Comparison of ENCODE assay signal across 9 cellular contexts in the genomic region with DNA sequence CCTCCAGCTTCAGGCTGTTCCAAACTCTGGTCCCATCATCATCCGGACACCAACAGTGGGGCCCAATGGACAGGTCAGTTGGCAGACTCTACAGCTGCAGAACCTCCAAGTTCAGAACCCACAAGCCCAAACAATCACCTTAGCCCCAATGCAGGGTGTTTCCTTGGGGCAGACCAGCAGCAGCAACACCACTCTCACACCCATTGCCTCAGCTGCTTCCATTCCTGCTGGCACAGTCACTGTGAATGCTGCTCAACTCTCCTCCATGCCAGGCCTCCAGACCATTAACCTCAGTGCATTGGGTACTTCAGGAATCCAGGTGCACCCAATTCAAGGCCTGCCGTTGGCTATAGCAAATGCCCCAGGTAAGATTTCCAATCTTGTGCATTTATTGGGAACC. TPM values are rescaled to one million over a fixed set of nuclear protein-coding genes. Genes with fewer than 3 reads are reported as not detected.
A peak's percentile ranks its signal among the peaks of the same experiment; 100 is the strongest.
DNase-seq lines count a peak whose midpoint lies in the region; ATAC-seq and TF ChIP-seq lines count a peak whose summit lies in the region.
"Had no signal": no experiment of that assay in that cellular context is flagged by ENCODE, and none has a peak within 500 bp of the region (broad histone marks: within the 10 kb centered on the region; RNA-seq: fewer than 3 reads in every experiment).

No MANE protein-coding gene starts in this region.

- H3K27me3 ChIP-seq in iPS-18a (ENCODE audit: control insufficient read depth, insufficient read depth, low read length), result no peaks in the 10 kb centered on the region

- CTCF ChIA-PET in activated CD8-positive, alpha-beta T cell treated with anti-CD3 and anti-CD28 coated beads for 36 hours (lab: Charles Lee), result interaction anchor here (0.9 to 4.4 kb wide), 6 partner anchors 21 to 62 kb away, joined by 3 to 51 read pairs (median 14); a partner anchor contains a TSS

- POLR2A ChIA-PET in activated CD8-positive, alpha-beta T cell treated with anti-CD3 and anti-CD28 coated beads for 36 hours (lab: Charles Lee), result interaction anchor here (0.9 to 2.0 kb wide), 7 partner anchors 8 to 58 kb away, joined by 3 to 9 read pairs (median 3); no protein-coding TSS in a partner anchor

- H3K4me1 Mint-ChIP-seq in activated CD4-positive, alpha-beta T cell treated with anti-CD3 and anti-CD28 coated beads, Interleukin-2, amount 10 ng/mL, durations not matched to agents 24 days and 14 days, result peaks cover 49% of the 10 kb centered on the region
- H3K4me1 Mint-ChIP-seq in activated CD8-positive, alpha-beta T cell treated with anti-CD3 and anti-CD28 coated beads for 36 hours (ENCODE audit: low read depth), result peaks cover 58% of the 10 kb centered on the region
- peaks cover 35 to 67% of the 10 kb centered on the region in 2 donors for H3K4me1 Mint-ChIP-seq in stimulated activated naive B cell treated with anti-CD40 and anti-IgM and Interleukin-4, amounts not matched to agents 10 μg/mL and 1 μg/mL and 100 μg/mL, for 72 hours

- intact Hi-C loops in activated CD4-positive, alpha-beta T cell treated with anti-CD3 and anti-CD28 coated beads, Interleukin-2, amount 10 ng/mL, durations not matched to agents 24 days and 14 days (cut with micrococcal nuclease), result no loop called here
- intact Hi-C loops in activated CD8-positive, alpha-beta T cell treated with anti-CD3 and anti-CD28 coated beads for 36 hours (cut with micrococcal nuclease), result loop anchor here (5.0 kb wide), 1 partner anchor 39 kb away; a partner anchor contains a TSS

- peak overlapping the region; percentile 65 for H3K4me3 Mint-ChIP-seq in activated CD4-positive, alpha-beta T cell treated with anti-CD3 and anti-CD28 coated beads, Interleukin-2, amount 10 ng/mL, durations not matched to agents 24 days and 14 days
- peak overlapping the region; percentile 86 for H3K4me3 Mint-ChIP-seq in activated CD8-positive, alpha-beta T cell treated with anti-CD3 and anti-CD28 coated beads for 36 hours
- peak overlapping the region; percentile 61 to 89 for H3K4me3 Mint-ChIP-seq in stimulated activated naive B cell treated with anti-CD40 and anti-IgM and Interleukin-4, amounts not matched to agents 10 μg/mL and 1 μg/mL and 100 μg/mL, for 72 hours

- no peak for DNase-seq in activated CD4-positive, alpha-beta T cell treated with anti-CD3 and anti-CD28 coated beads, Interleukin-2, amount 10 ng/mL, durations not matched to agents 24 days and 14 days
- no peak for DNase-seq in activated CD4-positive, alpha-beta T cell treated with anti-CD3 and anti-CD28 coated beads, Interleukin-2, amount 50 U/mL, for 48 hours
- DNase-seq in activated CD8-positive, alpha-beta T cell treated with anti-CD3 and anti-CD28 coated beads for 36 hours, result no peak
- DNase-seq in stimulated activated naive B cell treated with anti-CD40 and anti-IgM and Interleukin-4, amounts not matched to agents 10 μg/mL and 1 μg/mL and 100 μg/mL, for 72 hours, result no peak
- DNase-seq in NCI-H146 (lab: John Stamatoyannopoulos, UW), result no peak
- no peak for DNase-seq in HuH-7.5 (ENCODE audit: low spot score)
- DNase-seq: T-helper 9 cell had no signal

- no peaks in the 10 kb centered on the region for H3K9me3 Mint-ChIP-seq in activated CD4-positive, alpha-beta T cell treated with anti-CD3 and anti-CD28 coated beads, Interleukin-2, amount 10 ng/mL, durations not matched to agents 24 days and 14 days
- H3K9me3 Mint-ChIP-seq in activated CD8-positive, alpha-beta T cell treated with anti-CD3 and anti-CD28 coated beads for 36 hours, result no peaks in the 10 kb centered on the region
- H3K9me3 Mint-ChIP-seq in stimulated activated naive B cell treated with anti-CD40 and anti-IgM and Interleukin-4, amounts not matched to agents 10 μg/mL and 1 μg/mL and 100 μg/mL, for 72 hours, result no peaks in the 10 kb centered on the region

- no peak for ATAC-seq in activated CD8-positive, alpha-beta T cell treated with anti-CD3 and anti-CD28 coated beads for 36 hours
- no peak for ATAC-seq in stimulated activated naive B cell treated with anti-CD40 and anti-IgM and Interleukin-4, amounts not matched to agents 10 μg/mL and 1 μg/mL and 100 μg/mL, for 72 hours (replicated peaks)
- no peak for ATAC-seq in HG03045 (IDR thresholded peaks at IDR 0.05; ENCODE audit: unreplicated experiment)

- H3K36me3 ChIP-seq in iPS-18a (ENCODE audit: control insufficient read depth, low read depth, low read length), result peaks cover 44% of the 10 kb centered on the region

- H3K4me3 ChIP-seq in iPS-18a (ENCODE audit: low read length), result peak overlapping the region; percentile 16

- no peak overlapping the region for H3K27ac ChIP-seq in iPS-18a (ENCODE audit: low read length)

- peaks cover 49% of the 10 kb centered on the region for H3K36me3 Mint-ChIP-seq in activated CD4-positive, alpha-beta T cell treated with anti-CD3 and anti-CD28 coated beads, Interleukin-2, amount 10 ng/mL, durations not matched to agents 24 days and 14 days (ENCODE audit: low read depth)
- peaks cover 54% of the 10 kb centered on the region for H3K36me3 Mint-ChIP-seq in activated CD8-positive, alpha-beta T cell treated with anti-CD3 and anti-CD28 coated beads for 36 hours (ENCODE audit: low read depth)
- peaks cover 28 to 47% of the 10 kb centered on the region in 2 donors for H3K36me3 Mint-ChIP-seq in stimulated activated naive B cell treated with anti-CD40 and anti-IgM and Interleukin-4, amounts not matched to agents 10 μg/mL and 1 μg/mL and 100 μg/mL, for 72 hours

- TF ChIP-seq CTCF in activated CD8-positive, alpha-beta T cell treated with anti-CD3 and anti-CD28 coated beads for 36 hours (IDR thresholded peaks at IDR 0.05), result no peak

- no peaks in the 10 kb centered on the region for H3K9me3 ChIP-seq in iPS-18a (ENCODE audit: control insufficient read depth, low read depth, low read length)

- H3K27ac Mint-ChIP-seq in activated CD4-positive, alpha-beta T cell treated with anti-CD3 and anti-CD28 coated beads, Interleukin-2, amount 10 ng/mL, durations not matched to agents 24 days and 14 days, result peak overlapping the region; percentile 67
- H3K27ac Mint-ChIP-seq in activated CD8-positive, alpha-beta T cell treated with anti-CD3 and anti-CD28 coated beads for 36 hours, result peak overlapping the region; percentile 75
- peak overlapping the region; percentile 77 for H3K27ac Mint-ChIP-seq in stimulated activated naive B cell treated with anti-CD40 and anti-IgM and Interleukin-4, amounts not matched to agents 10 μg/mL and 1 μg/mL and 100 μg/mL, for 72 hours

- peaks cover 16% of the 10 kb centered on the region for H3K4me1 ChIP-seq in iPS-18a (ENCODE audit: control insufficient read depth, low read depth, low read length)

- no peaks in the 10 kb centered on the region for H3K27me3 Mint-ChIP-seq in activated CD4-positive, alpha-beta T cell treated with anti-CD3 and anti-CD28 coated beads, Interleukin-2, amount 10 ng/mL, durations not matched to agents 24 days and 14 days
- no peaks in the 10 kb centered on the region for H3K27me3 Mint-ChIP-seq in activated CD8-positive, alpha-beta T cell treated with anti-CD3 and anti-CD28 coated beads for 36 hours
- no peaks in the 10 kb centered on the region for H3K27me3 Mint-ChIP-seq in stimulated activated naive B cell treated with anti-CD40 and anti-IgM and Interleukin-4, amounts not matched to agents 10 μg/mL and 1 μg/mL and 100 μg/mL, for 72 hours

- no peak overlapping the region for H3K9ac ChIP-seq in iPS-18a (ENCODE audit: low read length)

RNA-seq across cellular contexts. Expression of a gene that starts 3.3 kb away (rescaled TPM):
- total RNA-seq in activated CD4-positive, alpha-beta T cell treated with anti-CD3 and anti-CD28 coated beads, Interleukin-2, amount 10 ng/mL, durations not matched to agents 24 days and 14 days, result 67.7 and 69.2 TPM in 2 replicates
- total RNA-seq in activated CD8-positive, alpha-beta T cell treated with anti-CD3 and anti-CD28 coated beads for 36 hours, result 10 to 100 TPM; 67.2 to 70.3 TPM

RNA-seq across cellular contexts. Expression of a gene that starts 40.4 kb away (rescaled TPM):
- 0.09 TPM in 1 of 2 replicates, not detected in the other for total RNA-seq in activated CD4-positive, alpha-beta T cell treated with anti-CD3 and anti-CD28 coated beads, Interleukin-2, amount 10 ng/mL, durations not matched to agents 24 days and 14 days
- not detected for total RNA-seq in activated CD8-positive, alpha-beta T cell treated with anti-CD3 and anti-CD28 coated beads for 36 hours

RNA-seq across cellular contexts. Expression of a gene that starts 47.1 kb away (rescaled TPM):
- not detected in 2 replicates for total RNA-seq in activated CD4-positive, alpha-beta T cell treated with anti-CD3 and anti-CD28 coated beads, Interleukin-2, amount 10 ng/mL, durations not matched to agents 24 days and 14 days
- not detected for total RNA-seq in activated CD8-positive, alpha-beta T cell treated with anti-CD3 and anti-CD28 coated beads for 36 hours

RNA-seq across cellular contexts. Expression of a gene that starts 58.3 kb away (rescaled TPM):
- 201 and 211 TPM in 2 replicates for total RNA-seq in activated CD4-positive, alpha-beta T cell treated with anti-CD3 and anti-CD28 coated beads, Interleukin-2, amount 10 ng/mL, durations not matched to agents 24 days and 14 days
- total RNA-seq in activated CD8-positive, alpha-beta T cell treated with anti-CD3 and anti-CD28 coated beads for 36 hours, result 100 to 1,000 TPM; 167 to 187 TPM
